ENCODE assay signal across 7 cellular contexts in the genomic region with DNA sequence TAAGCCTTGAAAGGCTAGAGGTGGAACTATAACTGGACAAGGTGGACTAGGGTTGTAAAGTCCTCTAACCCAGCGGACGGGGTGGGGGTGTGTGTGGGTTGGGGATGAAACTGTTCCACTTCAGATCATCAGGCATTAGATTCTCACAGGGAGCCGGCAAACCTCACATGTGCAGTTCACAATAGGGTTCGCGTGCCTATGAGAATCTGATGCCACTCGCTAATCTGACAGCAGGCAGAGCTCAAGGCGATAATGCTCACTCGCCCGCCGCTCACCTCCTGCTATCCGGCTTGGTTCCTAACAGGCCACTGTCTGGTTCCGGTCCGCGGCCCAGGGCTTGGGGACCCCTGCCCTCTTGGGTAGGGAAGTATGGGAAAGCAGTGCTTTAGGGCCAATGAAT. TPM values are rescaled to one million over a fixed set of nuclear protein-coding genes. Genes with fewer than 3 reads are reported as not detected.
DNase-seq lines count a peak whose midpoint lies in the region; ATAC-seq and TF ChIP-seq lines count a peak whose summit lies in the region.

No MANE protein-coding gene starts in this region.

- TF ChIP-seq CTCF in astrocyte of the spinal cord (IDR thresholded peaks at IDR 0.05; ENCODE audit: low read depth, low read length) (no peak), lower leg skin (IDR thresholded peaks at IDR 0.05) (no peak)

- in situ Hi-C loops in astrocyte of the spinal cord (cut with HindIII; ENCODE audit: low sequenced_read_pairs) = no loop called here

- 63 to 68% methylated on average over 14 of the region's 14 CpGs for WGBS in lower leg skin, 2 donors

- TF ChIP-seq POLR2A in GM19193 (IDR thresholded peaks at IDR 0.05; ENCODE audit: extremely low read depth, insufficient read depth, insufficient read length) (peak; percentile 16), lower leg skin (IDR thresholded peaks at IDR 0.05) (no peak)

- H3K27ac ChIP-seq in temporal lobe (ENCODE audit: low read depth, low read length) = peak overlapping the region; percentile 58

- intact Hi-C loops in lower leg skin (cut with DNase I; ENCODE audit: low total_unique reads) = no loop called here

- H3K4me3 ChIP-seq in astrocyte of the spinal cord (ENCODE audit: low read depth, low read length) (peak overlapping the region; percentile 98), lower leg skin (ENCODE audit: low read depth, poor library complexity, severe bottlenecking) (peak overlapping the region; percentile 88)

- peak; percentile 30 for DNase-seq in OCI-M2 (lab: John Stamatoyannopoulos, UW; ENCODE audit: unreplicated experiment)
- no peak for DNase-seq in astrocyte of the spinal cord (ENCODE audit: low read depth, low spot score)
- peak in 1 of 2 donors; percentile 84 for DNase-seq in lower leg skin (ENCODE audit: low spot score in 2 of 2)
- no peak for DNase-seq in left lobe of liver (ENCODE audit: low spot score)

- ATAC-seq in left lobe of liver (no peak), HG03469 (IDR thresholded peaks at IDR 0.05; ENCODE audit: unreplicated experiment) (no peak)

RNA-seq across cellular contexts. Expression of gene ERLIN1, which starts 1.0 kb away (rescaled TPM):
- total RNA-seq in lower leg skin (10 to 100 TPM; 23.0 to 36.9 (median 35.1) TPM), temporal lobe (12.0 TPM), left lobe of liver (43.6 TPM)

RNA-seq across cellular contexts. Expression of gene CHUK, which starts 42.6 kb away (rescaled TPM):
- 10 to 100 TPM; 12.5 to 16.0 (median 13.7) TPM for total RNA-seq in lower leg skin
- total RNA-seq in temporal lobe = 16.2 TPM
- total RNA-seq in left lobe of liver = 9.4 TPM
